8 cellular contexts compared by ENCODE assay signal in genomic region chr10:24518981-24519597, GRCh38.
DNase-seq lines count a peak whose midpoint lies in the region; ATAC-seq, FAIRE-seq and TF ChIP-seq lines count a peak whose summit lies in the region.

No MANE protein-coding gene starts in this region.

- DNase-seq in D721Med (ENCODE audit: insufficient read length, low spot score) = peak; percentile 42
- DNase-seq in HEK293T (ENCODE audit: extremely low spot score) = peak; percentile 74
- peak; percentile 73 for DNase-seq in RKO (ENCODE audit: low spot score)
- peak; percentile 87 for DNase-seq in astrocyte of the hippocampus (ENCODE audit: low read depth, low spot score)
- peak; percentile 67 for DNase-seq in hepatic stellate cell (ENCODE audit: low spot score)
- DNase-seq in gastrocnemius medialis = peak; percentile 38 to 62

- H3K27me3 ChIP-seq in gastrocnemius medialis = no peaks in the 10 kb centered on the region

- H3K9me3 ChIP-seq in gastrocnemius medialis = no peaks in the 10 kb centered on the region

- TF ChIP-seq CTCF in D721Med (IDR thresholded peaks at IDR 0.05; ENCODE audit: insufficient read depth, missing control alignments) (peak; percentile 86), gastrocnemius medialis (IDR thresholded peaks at IDR 0.05 in 4 of 5, conservative IDR thresholded peaks at IDR 0.05 in 1 of 5) (peak; percentile 63 to 81 (median 78))

- ATAC-seq in gastrocnemius medialis (peak; percentile 55 to 78), GM19455 (IDR thresholded peaks at IDR 0.05; ENCODE audit: unreplicated experiment) (no peak), GM18907 (IDR thresholded peaks at IDR 0.05; ENCODE audit: unreplicated experiment) (no peak)

- H3K36me3 ChIP-seq in gastrocnemius medialis = peaks cover 7 to 80% of the 10 kb centered on the region in 2 donors

- in situ Hi-C loops in gastrocnemius medialis (cut with MboI; ENCODE audit: low sequenced_read_pairs in 4 of 4) = loop anchor here (10.0 to 25.0 kb wide), 5 partner anchors 132 to 524 kb away; partner anchors contain the start of gene KIAA1217 (in 2 of the 4)

- CTCF ChIA-PET in HEK293T (lab: Yijun Ruan, JAX) = interaction anchor here (0.6 to 2.8 kb wide), 13 partner anchors 12 to 525 kb away, joined by 3 to 13 read pairs (median 3); no protein-coding TSS in a partner anchor

- no peak overlapping the region for H3K4me3 ChIP-seq in gastrocnemius medialis

- POLR2A ChIA-PET in HEK293T (lab: Yijun Ruan, JAX) = no interaction called here

- TF ChIP-seq POLR2A in gastrocnemius medialis (IDR thresholded peaks at IDR 0.05) = no peak

- intact Hi-C loops in gastrocnemius medialis (cut with DNase I; ENCODE audit: low total_unique reads) = loop anchor here (1.0 to 5.0 kb wide), 3 partner anchors 142 to 525 kb away; partner anchors contain the start of gene KIAA1217

- no peak for FAIRE-seq in D721Med (lab: Jason Lieb, UNC)

- peak overlapping the region; percentile 50 to 71 (median 66) for H3K27ac ChIP-seq in gastrocnemius medialis

- H3K4me1 ChIP-seq in gastrocnemius medialis = peaks cover 11 to 12% of the 10 kb centered on the region in 2 donors

TF ChIP-seq in HEK293T, 16 proteins besides CTCF, POLR2A, EP300 and RAD21:
- TF ChIP-seq BHLHE40 (IDR thresholded peaks at IDR 0.05; ENCODE audit: borderline replicate concordance) = no peak
- TF ChIP-seq FOXA1 (IDR thresholded peaks at IDR 0.05) = no peak
- no peak for TF ChIP-seq ZNF384 (IDR thresholded peaks at IDR 0.05)
- no peak for TF ChIP-seq ARNT (IDR thresholded peaks at IDR 0.05)
- TF ChIP-seq ELF4 (IDR thresholded peaks at IDR 0.05) = no peak
- no peak for TF ChIP-seq CTBP1 (IDR thresholded peaks at IDR 0.05; ENCODE audit: borderline replicate concordance)

Comparison
In these comparisons a context has a peak if more than half of its experiments do, and no peak if none do; other contexts are left out.
1. ATAC-seq: peak in gastrocnemius medialis (2 of 2); none in GM19455 (single experiment) and GM18907 (single experiment).
2. Peak in every context shown above with its lines, with median percentiles within 50 percentile points of each other: DNase-seq.